Comparison of ENCODE assay signal across 8 cellular contexts in genomic region chr10:133393401-133394063, GRCh38.
DNase-seq lines count a peak whose midpoint lies in the region; ATAC-seq, FAIRE-seq and TF ChIP-seq lines count a peak whose summit lies in the region.

No MANE protein-coding gene starts in this region.

- H3F3A ChIP-seq in Loucy (ENCODE audit: low read depth) = peaks cover 10% of the 10 kb centered on the region; the same call in 1 of the 2 replicates

- H3K4me1 ChIP-seq in BLaER1 = peaks cover 63% of the 10 kb centered on the region
- peaks cover 59% of the 10 kb centered on the region for H3K4me1 ChIP-seq in Loucy (ENCODE audit: insufficient read depth, low read length, poor library complexity, severe bottlenecking)

- DNase-seq in coronary artery (ENCODE audit: low spot score) (no peak), nephron progenitor cell (no peak), HTR-8/SVneo (ENCODE audit: insufficient read length, low spot score) (no peak), cerebellar nuclear complex (lab: John Stamatoyannopoulos, UW) (no peak)
- DNase-seq in stimulated activated naive CD4-positive, alpha-beta T cell (lab: John Stamatoyannopoulos, UW) = no peak

- ATAC-seq in GM21786 (IDR thresholded peaks at IDR 0.05; ENCODE audit: unreplicated experiment) = no peak

- peak overlapping the region; percentile 87 for H2AFZ ChIP-seq in Loucy (ENCODE audit: low read length)

- no peaks in the 10 kb centered on the region for H3K9me3 Mint-ChIP-seq in nephron progenitor cell

- H3K27me3 ChIP-seq in BLaER1 (no peaks in the 10 kb centered on the region), Loucy (ENCODE audit: insufficient read depth, low read length, poor library complexity, severe bottlenecking) (no peaks in the 10 kb centered on the region)

- H3K9me3 ChIP-seq in BLaER1 (no peaks in the 10 kb centered on the region), Loucy (ENCODE audit: insufficient read depth, low read depth, low read length) (no peaks in the 10 kb centered on the region)

- peaks cover 39% of the 10 kb centered on the region for H3K79me2 ChIP-seq in Loucy (ENCODE audit: insufficient read depth, low read length)

- H3K36me3 ChIP-seq in BLaER1 (peaks cover 38% of the 10 kb centered on the region), Loucy (ENCODE audit: insufficient read depth, low read length) (peaks cover 3% of the 10 kb centered on the region)

- peaks cover 27% of the 10 kb centered on the region for H3K36me3 Mint-ChIP-seq in nephron progenitor cell (ENCODE audit: low read depth)

- H3K27me3 Mint-ChIP-seq in nephron progenitor cell (ENCODE audit: low read depth, poor library complexity) = peaks cover 9% of the 10 kb centered on the region

- H3K27ac Mint-ChIP-seq in nephron progenitor cell = no peak overlapping the region

- TF ChIP-seq CTCF in Loucy (conservative IDR thresholded peaks at IDR 0.05; ENCODE audit: low read length) (no peak), coronary artery (IDR thresholded peaks at IDR 0.05) (no peak), nephron progenitor cell (IDR thresholded peaks at IDR 0.05) (no peak)

- H4K20me1 ChIP-seq in BLaER1 (peaks cover 32% of the 10 kb centered on the region), Loucy (ENCODE audit: insufficient read depth, low read length, poor library complexity, severe bottlenecking) (peaks cover 14% of the 10 kb centered on the region)

- H3K4me1 Mint-ChIP-seq in nephron progenitor cell = peaks cover 41% of the 10 kb centered on the region

- peak overlapping the region; percentile 97 for H3K4me3 Mint-ChIP-seq in nephron progenitor cell

- H3K4me3 ChIP-seq in BLaER1 = peak overlapping the region; percentile 93
- peak overlapping the region; percentile 100 for H3K4me3 ChIP-seq in Loucy (ENCODE audit: low read length, poor library complexity, severe bottlenecking)
- H3K4me3 ChIP-seq in coronary artery = peak overlapping the region; percentile 99

- H3K9ac ChIP-seq in BLaER1 (peak overlapping the region; percentile 97), Loucy (ENCODE audit: low read depth, low read length, poor library complexity, severe bottlenecking) (peak overlapping the region; percentile 99)

- peak overlapping the region; percentile 94 for H3K4me2 ChIP-seq in BLaER1
- H3K4me2 ChIP-seq in Loucy (ENCODE audit: low read depth, low read length, poor library complexity, severe bottlenecking) = peak overlapping the region; percentile 99

- peak overlapping the region; percentile 98 for H3K27ac ChIP-seq in BLaER1
- peak overlapping the region; percentile 24 to 88 for H3K27ac ChIP-seq in coronary artery

- FAIRE-seq in HTR-8/SVneo (lab: Jason Lieb, UNC) = no peak

- no peaks in the 10 kb centered on the region for H3K9me2 ChIP-seq in Loucy (replicated peaks; ENCODE audit: low read depth, low read length)
